27 cellular contexts compared by ENCODE assay signal in genomic region chr11:106051103-106051502, GRCh38.
"Had no signal": no experiment of that assay in that cellular context is flagged by ENCODE, and none has a peak within 500 bp of the region (broad histone marks: within the 10 kb centered on the region; RNA-seq: fewer than 3 reads in every experiment).

No MANE protein-coding gene starts in this region.

- DNase-seq: stimulated activated CD4-positive, alpha-beta T cell treated with anti-CD3 and anti-CD28 coated beads, Interleukin-2, amount 100 ng/mL, for 48 hours; stimulated activated CD4-positive, alpha-beta T cell treated with anti-CD3 and anti-CD28 coated beads, Interleukin-4, amount 100 ng/mL, for 1 hour; stimulated activated CD4-positive, alpha-beta T cell treated with anti-CD3 and anti-CD28 coated beads, Interleukin-4, amount 100 ng/mL, for 24 hours; stimulated activated CD4-positive, alpha-beta T cell treated with anti-CD3 and anti-CD28 coated beads, Interleukin-4, amount 100 ng/mL, for 4 hours; stimulated activated CD8-positive, alpha-beta memory T cell treated with anti-CD3 and anti-CD28 coated beads, Interleukin-4, amount 100 ng/mL, for 48 hours; stimulated activated naive B cell treated with anti-CD40 and anti-IgM and Interleukin-4, amounts not matched to agents 10 μg/mL and 1 μg/mL and 100 μg/mL, for 72 hours; stimulated activated naive CD4-positive, alpha-beta T cell; stimulated activated naive CD4-positive, alpha-beta T cell treated with Interleukin-2 at 50 U/mL for 16 hours; stimulated activated naive CD8-positive, alpha-beta T cell treated with anti-CD3 and anti-CD28 coated beads, Interleukin-15, amount 100 ng/mL, for 72 hours; stimulated activated naive CD8-positive, alpha-beta T cell treated with anti-CD3 and anti-CD28 coated beads, Interleukin-15, Interleukin-2, amounts not matched to agents 100 U/mL and 50 U/mL, for 24 hours; stomach; substantia nigra; testis; thyroid gland; tibial artery; transverse colon; trophoblast cell; upper lobe of left lung; upper lobe of right lung; uterus had no signal

- H3K4me3 ChIP-seq: stomach, suprapubic skin, testis, thoracic aorta, thyroid gland, tibial artery, tibial nerve, transverse colon, upper lobe of left lung, upper lobe of right lung, uterus, vagina had no signal

- FAIRE-seq: urothelium cell line had no signal

- H3K36me3 ChIP-seq: stomach, suprapubic skin, thoracic aorta, thyroid gland, tibial artery, transverse colon, upper lobe of left lung, upper lobe of right lung, uterus, vagina had no signal

- ATAC-seq: stimulated activated effector memory CD8-positive, alpha-beta T cell treated with anti-CD3 and anti-CD28 coated beads, Interleukin-12 subunit alpha, Interleukin-12 subunit beta, amount 100 ng/mL, for 72 hours; stimulated activated memory B cell treated with anti-CD40 and anti-IgM and Interleukin-4, amounts not matched to agents 10 μg/mL and 1 μg/mL and 100 μg/mL, for 72 hours; stimulated activated naive B cell treated with anti-CD40 and anti-IgM and Interleukin-4, amounts not matched to agents 10 μg/mL and 1 μg/mL and 100 μg/mL, for 72 hours; stimulated activated naive CD8-positive, alpha-beta T cell treated with anti-CD3 and anti-CD28 coated beads, Interleukin-15, amount 100 ng/mL, for 72 hours; stimulated activated naive CD8-positive, alpha-beta T cell treated with anti-CD3 and anti-CD28 coated beads, Interleukin-15, Interleukin-2, amounts not matched to agents 100 U/mL and 50 U/mL, for 24 hours; upper lobe of right lung had no signal

- H3K9me3 ChIP-seq: stomach, suprapubic skin, testis, thoracic aorta, thyroid gland, tibial artery, tibial nerve, transverse colon, upper lobe of left lung, upper lobe of right lung, uterus, vagina had no signal

- H3K4me1 ChIP-seq: stomach, suprapubic skin, testis, thyroid gland, tibial artery, tibial nerve, transverse colon, upper lobe of left lung, upper lobe of right lung, uterus, vagina had no signal

- H3K27me3 ChIP-seq: stomach, suprapubic skin, testis, thyroid gland, tibial artery, tibial nerve, transverse colon, upper lobe of left lung, upper lobe of right lung, uterus, vagina had no signal

- H3K27ac ChIP-seq: stomach, suprapubic skin, testis, thoracic aorta, thyroid gland, tibial artery, tibial nerve, transverse colon, upper lobe of left lung, upper lobe of right lung, uterus, vagina had no signal
